ENCODE assay signal across 9 cellular contexts in genomic region chr16:85173981-85174751, GRCh38.
DNase-seq lines count a peak whose midpoint lies in the region; ATAC-seq and TF ChIP-seq lines count a peak whose summit lies in the region.
"Had no signal": no experiment of that assay in that cellular context is flagged by ENCODE, and none has a peak within 500 bp of the region (broad histone marks: within the 10 kb centered on the region; RNA-seq: fewer than 3 reads in every experiment).

No MANE protein-coding gene starts in this region.

- peak overlapping the region; percentile 84 for H3K4me3 Mint-ChIP-seq in glutamatergic neuron (ENCODE audit: unreplicated experiment)
- H3K4me3 Mint-ChIP-seq in activated CD8-positive, alpha-beta memory T cell treated with anti-CD3 and anti-CD28 coated beads, Interleukin-2, amount 10 ng/mL, durations not matched to agents 7 days and 5 days, result no peak overlapping the region

- H3K27me3 ChIP-seq in SJSA1 (replicated peaks), result no peaks in the 10 kb centered on the region

- peaks cover 58% of the 10 kb centered on the region for H3K4me1 Mint-ChIP-seq in glutamatergic neuron (ENCODE audit: low read depth, unreplicated experiment)
- H3K4me1 Mint-ChIP-seq in activated CD8-positive, alpha-beta memory T cell treated with anti-CD3 and anti-CD28 coated beads, Interleukin-2, amount 10 ng/mL, durations not matched to agents 7 days and 5 days, result no peaks in the 10 kb centered on the region

- H3K27ac Mint-ChIP-seq in glutamatergic neuron (ENCODE audit: unreplicated experiment), result peak overlapping the region; percentile 37
- no peak overlapping the region for H3K27ac Mint-ChIP-seq in activated CD8-positive, alpha-beta memory T cell treated with anti-CD3 and anti-CD28 coated beads, Interleukin-2, amount 10 ng/mL, durations not matched to agents 7 days and 5 days

- no peak for TF ChIP-seq CTCF in glutamatergic neuron (IDR thresholded peaks at IDR 0.05; ENCODE audit: partially characterized antibody, unreplicated experiment)

- ATAC-seq in HG03045 (IDR thresholded peaks at IDR 0.05; ENCODE audit: unreplicated experiment), result no peak
- ATAC-seq in activated CD8-positive, alpha-beta memory T cell treated with anti-CD3 and anti-CD28 coated beads, Interleukin-2, amount 10 ng/mL, durations not matched to agents 7 days and 5 days, result no peak

- peaks cover 12% of the 10 kb centered on the region for H3K27me3 Mint-ChIP-seq in glutamatergic neuron (ENCODE audit: unreplicated experiment)
- peaks cover 49% of the 10 kb centered on the region for H3K27me3 Mint-ChIP-seq in activated CD8-positive, alpha-beta memory T cell treated with anti-CD3 and anti-CD28 coated beads, Interleukin-2, amount 10 ng/mL, durations not matched to agents 7 days and 5 days

- peaks cover 60% of the 10 kb centered on the region for H3K4me1 ChIP-seq in SJSA1 (replicated peaks)

- no peaks in the 10 kb centered on the region for H3K9me3 ChIP-seq in SJSA1 (replicated peaks)

- CTCF ChIA-PET in activated CD8-positive, alpha-beta memory T cell treated with anti-CD3 and anti-CD28 coated beads, Interleukin-2, amount 10 ng/mL, durations not matched to agents 7 days and 5 days (lab: Charles Lee), result no interaction called here

- H3K4me3 ChIP-seq in SJSA1 (no peak overlapping the region), skin epidermis (no peak overlapping the region)

- H3K36me3 Mint-ChIP-seq in glutamatergic neuron (ENCODE audit: unreplicated experiment), result no peaks in the 10 kb centered on the region
- no peaks in the 10 kb centered on the region for H3K36me3 Mint-ChIP-seq in activated CD8-positive, alpha-beta memory T cell treated with anti-CD3 and anti-CD28 coated beads, Interleukin-2, amount 10 ng/mL, durations not matched to agents 7 days and 5 days

- H3K36me3 ChIP-seq in SJSA1, result peaks cover 46% of the 10 kb centered on the region

- H3K27ac ChIP-seq in SJSA1 (peak overlapping the region; percentile 70), skin epidermis (peak overlapping the region in 16 of 21 experiments; percentile 1 to 74 (median 46))
- H3K27ac ChIP-seq: HL-60 had no signal

- DNase-seq in HCEC 1CT (peak; percentile 86), SJSA1 (ENCODE audit: low read depth in 1 of 2, low spot score in 2 of 2) (peak; percentile 81 to 90), glutamatergic neuron (no peak), GM19238 (ENCODE audit: insufficient read length, low spot score) (no peak), T-helper 9 cell (no peak)
- DNase-seq in activated CD8-positive, alpha-beta memory T cell treated with anti-CD3 and anti-CD28 coated beads, Interleukin-2, amount 10 ng/mL, durations not matched to agents 7 days and 5 days, result no peak

- H3K9me3 Mint-ChIP-seq in glutamatergic neuron (ENCODE audit: unreplicated experiment), result peaks cover 16% of the 10 kb centered on the region
- H3K9me3 Mint-ChIP-seq in activated CD8-positive, alpha-beta memory T cell treated with anti-CD3 and anti-CD28 coated beads, Interleukin-2, amount 10 ng/mL, durations not matched to agents 7 days and 5 days (ENCODE audit: low read depth), result no peaks in the 10 kb centered on the region

Comparison
In these comparisons a context has a peak if more than half of its experiments do, and no peak if none do; other contexts are left out.
1. DNase-seq: peak in HCEC 1CT (single experiment) and SJSA1 (2 of 2); none in glutamatergic neuron (single experiment), GM19238 (single experiment), T-helper 9 cell (single experiment) and activated CD8-positive, alpha-beta memory T cell treated with anti-CD3 and anti-CD28 coated beads, Interleukin-2, amount 10 ng/mL, durations not matched to agents 7 days and 5 days (single experiment).